ENCODE assay signal across 1 cellular context in the genomic region with DNA sequence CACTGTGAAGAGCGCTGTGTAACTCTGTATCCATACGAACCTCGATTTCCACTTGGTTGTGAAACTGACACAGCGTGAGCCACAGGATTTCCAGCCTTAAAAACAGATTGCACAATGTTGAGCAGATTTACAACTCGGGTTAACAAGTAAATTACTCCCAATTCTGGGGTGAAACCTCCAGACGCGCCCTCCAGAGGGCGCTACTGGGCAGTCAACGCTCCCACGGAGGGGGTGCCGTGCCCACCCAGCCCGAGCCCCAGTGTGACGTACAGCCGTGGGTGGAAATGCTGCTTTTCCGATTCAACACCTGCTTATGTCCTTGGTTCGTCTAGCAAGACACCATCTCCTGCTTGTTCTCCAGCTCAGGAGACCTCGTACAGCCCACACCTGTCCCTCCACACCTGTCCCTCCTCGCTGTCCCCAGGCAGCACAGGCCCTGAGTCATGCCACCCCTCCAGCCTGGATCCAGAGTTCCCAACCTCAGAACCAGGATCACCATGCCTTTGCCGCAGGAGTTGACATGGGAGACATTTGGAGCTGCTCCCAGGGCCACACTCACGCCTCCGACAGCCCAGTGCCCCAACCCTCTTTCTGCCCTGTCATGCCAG.
TF ChIP-seq lines count a peak whose summit lies in the region.

No MANE protein-coding gene starts in this region.

TF ChIP-seq in K562, 482 proteins besides CTCF, POLR2A, EP300 and RAD21 (continued from another document and continues in another):
- TF ChIP-seq, protein P1, sequence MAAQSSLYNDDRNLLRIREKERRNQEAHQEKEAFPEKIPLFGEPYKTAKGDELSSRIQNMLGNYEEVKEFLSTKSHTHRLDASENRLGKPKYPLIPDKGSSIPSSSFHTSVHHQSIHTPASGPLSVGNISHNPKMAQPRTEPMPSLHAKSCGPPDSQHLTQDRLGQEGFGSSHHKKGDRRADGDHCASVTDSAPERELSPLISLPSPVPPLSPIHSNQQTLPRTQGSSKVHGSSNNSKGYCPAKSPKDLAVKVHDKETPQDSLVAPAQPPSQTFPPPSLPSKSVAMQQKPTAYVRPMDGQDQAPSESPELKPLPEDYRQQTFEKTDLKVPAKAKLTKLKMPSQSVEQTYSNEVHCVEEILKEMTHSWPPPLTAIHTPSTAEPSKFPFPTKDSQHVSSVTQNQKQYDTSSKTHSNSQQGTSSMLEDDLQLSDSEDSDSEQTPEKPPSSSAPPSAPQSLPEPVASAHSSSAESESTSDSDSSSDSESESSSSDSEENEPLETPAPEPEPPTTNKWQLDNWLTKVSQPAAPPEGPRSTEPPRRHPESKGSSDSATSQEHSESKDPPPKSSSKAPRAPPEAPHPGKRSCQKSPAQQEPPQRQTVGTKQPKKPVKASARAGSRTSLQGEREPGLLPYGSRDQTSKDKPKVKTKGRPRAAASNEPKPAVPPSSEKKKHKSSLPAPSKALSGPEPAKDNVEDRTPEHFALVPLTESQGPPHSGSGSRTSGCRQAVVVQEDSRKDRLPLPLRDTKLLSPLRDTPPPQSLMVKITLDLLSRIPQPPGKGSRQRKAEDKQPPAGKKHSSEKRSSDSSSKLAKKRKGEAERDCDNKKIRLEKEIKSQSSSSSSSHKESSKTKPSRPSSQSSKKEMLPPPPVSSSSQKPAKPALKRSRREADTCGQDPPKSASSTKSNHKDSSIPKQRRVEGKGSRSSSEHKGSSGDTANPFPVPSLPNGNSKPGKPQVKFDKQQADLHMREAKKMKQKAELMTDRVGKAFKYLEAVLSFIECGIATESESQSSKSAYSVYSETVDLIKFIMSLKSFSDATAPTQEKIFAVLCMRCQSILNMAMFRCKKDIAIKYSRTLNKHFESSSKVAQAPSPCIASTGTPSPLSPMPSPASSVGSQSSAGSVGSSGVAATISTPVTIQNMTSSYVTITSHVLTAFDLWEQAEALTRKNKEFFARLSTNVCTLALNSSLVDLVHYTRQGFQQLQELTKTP (IDR thresholded peaks at IDR 0.05; ENCODE audit: low read depth in 1 of 2, partially characterized antibody in 2 of 2), result no peak
- TF ChIP-seq ZNF384 (IDR thresholded peaks at IDR 0.05; ENCODE audit: low read depth, low read length) (no peak), ATF7 (IDR thresholded peaks at IDR 0.05) (no peak), NR1H2 (CRISPR knock-in tag; IDR thresholded peaks at IDR 0.05) (no peak), FOXJ2 (tag; IDR thresholded peaks at IDR 0.05) (no peak), FOXJ3 (CRISPR knock-in tag; IDR thresholded peaks at IDR 0.05) (no peak), ZEB2 (IDR thresholded peaks at IDR 0.05) (0 out of 2 replicates have a peak, but pooled peaks have one; percentile 28), CEBPB (tag; IDR thresholded peaks at IDR 0.05) (peak; percentile 97), ZKSCAN8 (CRISPR knock-in tag; IDR thresholded peaks at IDR 0.05) (no peak), ZNF77 (CRISPR knock-in tag; IDR thresholded peaks at IDR 0.05) (no peak), CC2D1A (IDR thresholded peaks at IDR 0.05) (0 out of 2 replicates have a peak, but pooled peaks have one; percentile 22), CTBP1 (IDR thresholded peaks at IDR 0.05; ENCODE audit: borderline replicate concordance) (0 out of 2 replicates have a peak, but pooled peaks have one; percentile 27), ETV5 (CRISPR knock-in tag; IDR thresholded peaks at IDR 0.05; ENCODE audit: low read depth) (0 out of 2 replicates have a peak, but pooled peaks have one; percentile 28), MEIS2 (IDR thresholded peaks at IDR 0.05; ENCODE audit: partially characterized antibody) (peak; percentile 13), RB1 (IDR thresholded peaks at IDR 0.05; ENCODE audit: low read depth) (peak; percentile 72; the same call in 1 of the 2 replicates), CHCHD3 (CRISPR knock-in tag; IDR thresholded peaks at IDR 0.05) (no peak), XRCC5 (IDR thresholded peaks at IDR 0.05; ENCODE audit: low read depth, low read length) (0 out of 2 replicates have a peak, but pooled peaks have one; percentile 44), JUND (IDR thresholded peaks at IDR 0.05; ENCODE audit: borderline replicate concordance, low read depth, low read length) (0 out of 2 replicates have a peak, but pooled peaks have one; percentile 2), JUND (tag; IDR thresholded peaks at IDR 0.05; ENCODE audit: borderline replicate concordance, low read depth, low read length) (no peak), CREB1 (IDR thresholded peaks at IDR 0.05) (no peak), CREB1 (CRISPR knock-in tag; IDR thresholded peaks at IDR 0.05) (no peak), FIP1L1 (IDR thresholded peaks at IDR 0.05; ENCODE audit: low read depth, low read length, poor library complexity, severe bottlenecking) (no peak), SNIP1 (IDR thresholded peaks at IDR 0.05; ENCODE audit: low read depth) (no peak), THRAP3 (IDR thresholded peaks at IDR 0.05; ENCODE audit: borderline replicate concordance) (no peak), ZNF589 (CRISPR knock-in tag; IDR thresholded peaks at IDR 0.05; ENCODE audit: low read depth) (no peak), ZNF830 (CRISPR knock-in tag; IDR thresholded peaks at IDR 0.05) (no peak)
- TF ChIP-seq, protein P2, sequence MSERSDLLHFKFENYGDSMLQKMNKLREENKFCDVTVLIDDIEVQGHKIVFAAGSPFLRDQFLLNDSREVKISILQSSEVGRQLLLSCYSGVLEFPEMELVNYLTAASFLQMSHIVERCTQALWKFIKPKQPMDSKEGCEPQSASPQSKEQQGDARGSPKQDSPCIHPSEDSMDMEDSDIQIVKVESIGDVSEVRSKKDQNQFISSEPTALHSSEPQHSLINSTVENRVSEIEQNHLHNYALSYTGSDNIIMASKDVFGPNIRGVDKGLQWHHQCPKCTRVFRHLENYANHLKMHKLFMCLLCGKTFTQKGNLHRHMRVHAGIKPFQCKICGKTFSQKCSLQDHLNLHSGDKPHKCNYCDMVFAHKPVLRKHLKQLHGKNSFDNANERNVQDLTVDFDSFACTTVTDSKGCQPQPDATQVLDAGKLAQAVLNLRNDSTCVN (CRISPR knock-in tag; IDR thresholded peaks at IDR 0.05), result no peak
- TF ChIP-seq, protein P3, sequence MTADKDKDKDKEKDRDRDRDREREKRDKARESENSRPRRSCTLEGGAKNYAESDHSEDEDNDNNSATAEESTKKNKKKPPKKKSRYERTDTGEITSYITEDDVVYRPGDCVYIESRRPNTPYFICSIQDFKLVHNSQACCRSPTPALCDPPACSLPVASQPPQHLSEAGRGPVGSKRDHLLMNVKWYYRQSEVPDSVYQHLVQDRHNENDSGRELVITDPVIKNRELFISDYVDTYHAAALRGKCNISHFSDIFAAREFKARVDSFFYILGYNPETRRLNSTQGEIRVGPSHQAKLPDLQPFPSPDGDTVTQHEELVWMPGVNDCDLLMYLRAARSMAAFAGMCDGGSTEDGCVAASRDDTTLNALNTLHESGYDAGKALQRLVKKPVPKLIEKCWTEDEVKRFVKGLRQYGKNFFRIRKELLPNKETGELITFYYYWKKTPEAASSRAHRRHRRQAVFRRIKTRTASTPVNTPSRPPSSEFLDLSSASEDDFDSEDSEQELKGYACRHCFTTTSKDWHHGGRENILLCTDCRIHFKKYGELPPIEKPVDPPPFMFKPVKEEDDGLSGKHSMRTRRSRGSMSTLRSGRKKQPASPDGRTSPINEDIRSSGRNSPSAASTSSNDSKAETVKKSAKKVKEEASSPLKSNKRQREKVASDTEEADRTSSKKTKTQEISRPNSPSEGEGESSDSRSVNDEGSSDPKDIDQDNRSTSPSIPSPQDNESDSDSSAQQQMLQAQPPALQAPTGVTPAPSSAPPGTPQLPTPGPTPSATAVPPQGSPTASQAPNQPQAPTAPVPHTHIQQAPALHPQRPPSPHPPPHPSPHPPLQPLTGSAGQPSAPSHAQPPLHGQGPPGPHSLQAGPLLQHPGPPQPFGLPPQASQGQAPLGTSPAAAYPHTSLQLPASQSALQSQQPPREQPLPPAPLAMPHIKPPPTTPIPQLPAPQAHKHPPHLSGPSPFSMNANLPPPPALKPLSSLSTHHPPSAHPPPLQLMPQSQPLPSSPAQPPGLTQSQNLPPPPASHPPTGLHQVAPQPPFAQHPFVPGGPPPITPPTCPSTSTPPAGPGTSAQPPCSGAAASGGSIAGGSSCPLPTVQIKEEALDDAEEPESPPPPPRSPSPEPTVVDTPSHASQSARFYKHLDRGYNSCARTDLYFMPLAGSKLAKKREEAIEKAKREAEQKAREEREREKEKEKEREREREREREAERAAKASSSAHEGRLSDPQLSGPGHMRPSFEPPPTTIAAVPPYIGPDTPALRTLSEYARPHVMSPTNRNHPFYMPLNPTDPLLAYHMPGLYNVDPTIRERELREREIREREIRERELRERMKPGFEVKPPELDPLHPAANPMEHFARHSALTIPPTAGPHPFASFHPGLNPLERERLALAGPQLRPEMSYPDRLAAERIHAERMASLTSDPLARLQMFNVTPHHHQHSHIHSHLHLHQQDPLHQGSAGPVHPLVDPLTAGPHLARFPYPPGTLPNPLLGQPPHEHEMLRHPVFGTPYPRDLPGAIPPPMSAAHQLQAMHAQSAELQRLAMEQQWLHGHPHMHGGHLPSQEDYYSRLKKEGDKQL (CRISPR knock-in tag; IDR thresholded peaks at IDR 0.05; ENCODE audit: borderline replicate concordance), result no peak
- TF ChIP-seq, protein P4, sequence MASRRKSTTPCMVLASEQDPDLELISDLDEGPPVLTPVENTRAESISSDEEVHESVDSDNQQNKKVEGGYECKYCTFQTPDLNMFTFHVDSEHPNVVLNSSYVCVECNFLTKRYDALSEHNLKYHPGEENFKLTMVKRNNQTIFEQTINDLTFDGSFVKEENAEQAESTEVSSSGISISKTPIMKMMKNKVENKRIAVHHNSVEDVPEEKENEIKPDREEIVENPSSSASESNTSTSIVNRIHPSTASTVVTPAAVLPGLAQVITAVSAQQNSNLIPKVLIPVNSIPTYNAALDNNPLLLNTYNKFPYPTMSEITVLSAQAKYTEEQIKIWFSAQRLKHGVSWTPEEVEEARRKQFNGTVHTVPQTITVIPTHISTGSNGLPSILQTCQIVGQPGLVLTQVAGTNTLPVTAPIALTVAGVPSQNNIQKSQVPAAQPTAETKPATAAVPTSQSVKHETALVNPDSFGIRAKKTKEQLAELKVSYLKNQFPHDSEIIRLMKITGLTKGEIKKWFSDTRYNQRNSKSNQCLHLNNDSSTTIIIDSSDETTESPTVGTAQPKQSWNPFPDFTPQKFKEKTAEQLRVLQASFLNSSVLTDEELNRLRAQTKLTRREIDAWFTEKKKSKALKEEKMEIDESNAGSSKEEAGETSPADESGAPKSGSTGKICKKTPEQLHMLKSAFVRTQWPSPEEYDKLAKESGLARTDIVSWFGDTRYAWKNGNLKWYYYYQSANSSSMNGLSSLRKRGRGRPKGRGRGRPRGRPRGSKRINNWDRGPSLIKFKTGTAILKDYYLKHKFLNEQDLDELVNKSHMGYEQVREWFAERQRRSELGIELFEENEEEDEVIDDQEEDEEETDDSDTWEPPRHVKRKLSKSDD (conservative IDR thresholded peaks at IDR 0.05; ENCODE audit: low read length), result 0 out of 2 replicates have a peak, but pooled peaks have one; percentile 43
- TF ChIP-seq, protein P5, sequence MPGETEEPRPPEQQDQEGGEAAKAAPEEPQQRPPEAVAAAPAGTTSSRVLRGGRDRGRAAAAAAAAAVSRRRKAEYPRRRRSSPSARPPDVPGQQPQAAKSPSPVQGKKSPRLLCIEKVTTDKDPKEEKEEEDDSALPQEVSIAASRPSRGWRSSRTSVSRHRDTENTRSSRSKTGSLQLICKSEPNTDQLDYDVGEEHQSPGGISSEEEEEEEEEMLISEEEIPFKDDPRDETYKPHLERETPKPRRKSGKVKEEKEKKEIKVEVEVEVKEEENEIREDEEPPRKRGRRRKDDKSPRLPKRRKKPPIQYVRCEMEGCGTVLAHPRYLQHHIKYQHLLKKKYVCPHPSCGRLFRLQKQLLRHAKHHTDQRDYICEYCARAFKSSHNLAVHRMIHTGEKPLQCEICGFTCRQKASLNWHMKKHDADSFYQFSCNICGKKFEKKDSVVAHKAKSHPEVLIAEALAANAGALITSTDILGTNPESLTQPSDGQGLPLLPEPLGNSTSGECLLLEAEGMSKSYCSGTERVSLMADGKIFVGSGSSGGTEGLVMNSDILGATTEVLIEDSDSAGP (CRISPR knock-in tag; IDR thresholded peaks at IDR 0.05), result peak; percentile 23; the same call in 1 of the 2 replicates
- TF ChIP-seq, protein P6, sequence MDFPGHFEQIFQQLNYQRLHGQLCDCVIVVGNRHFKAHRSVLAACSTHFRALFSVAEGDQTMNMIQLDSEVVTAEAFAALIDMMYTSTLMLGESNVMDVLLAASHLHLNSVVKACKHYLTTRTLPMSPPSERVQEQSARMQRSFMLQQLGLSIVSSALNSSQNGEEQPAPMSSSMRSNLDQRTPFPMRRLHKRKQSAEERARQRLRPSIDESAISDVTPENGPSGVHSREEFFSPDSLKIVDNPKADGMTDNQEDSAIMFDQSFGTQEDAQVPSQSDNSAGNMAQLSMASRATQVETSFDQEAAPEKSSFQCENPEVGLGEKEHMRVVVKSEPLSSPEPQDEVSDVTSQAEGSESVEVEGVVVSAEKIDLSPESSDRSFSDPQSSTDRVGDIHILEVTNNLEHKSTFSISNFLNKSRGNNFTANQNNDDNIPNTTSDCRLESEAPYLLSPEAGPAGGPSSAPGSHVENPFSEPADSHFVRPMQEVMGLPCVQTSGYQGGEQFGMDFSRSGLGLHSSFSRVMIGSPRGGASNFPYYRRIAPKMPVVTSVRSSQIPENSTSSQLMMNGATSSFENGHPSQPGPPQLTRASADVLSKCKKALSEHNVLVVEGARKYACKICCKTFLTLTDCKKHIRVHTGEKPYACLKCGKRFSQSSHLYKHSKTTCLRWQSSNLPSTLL (IDR thresholded peaks at IDR 0.05), result no peak
- TF ChIP-seq, protein P7, sequence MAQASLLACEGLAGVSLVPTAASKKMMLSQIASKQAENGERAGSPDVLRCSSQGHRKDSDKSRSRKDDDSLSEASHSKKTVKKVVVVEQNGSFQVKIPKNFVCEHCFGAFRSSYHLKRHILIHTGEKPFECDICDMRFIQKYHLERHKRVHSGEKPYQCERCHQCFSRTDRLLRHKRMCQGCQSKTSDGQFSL (CRISPR knock-in tag; IDR thresholded peaks at IDR 0.05), result peak; percentile 65; the same call in 1 of the 2 replicates
- TF ChIP-seq, protein P7 (tag; IDR thresholded peaks at IDR 0.05), result 0 out of 4 replicates have a peak, but pooled peaks of 1 of the 2 experiments have one; percentile 28
- TF ChIP-seq, protein P8, sequence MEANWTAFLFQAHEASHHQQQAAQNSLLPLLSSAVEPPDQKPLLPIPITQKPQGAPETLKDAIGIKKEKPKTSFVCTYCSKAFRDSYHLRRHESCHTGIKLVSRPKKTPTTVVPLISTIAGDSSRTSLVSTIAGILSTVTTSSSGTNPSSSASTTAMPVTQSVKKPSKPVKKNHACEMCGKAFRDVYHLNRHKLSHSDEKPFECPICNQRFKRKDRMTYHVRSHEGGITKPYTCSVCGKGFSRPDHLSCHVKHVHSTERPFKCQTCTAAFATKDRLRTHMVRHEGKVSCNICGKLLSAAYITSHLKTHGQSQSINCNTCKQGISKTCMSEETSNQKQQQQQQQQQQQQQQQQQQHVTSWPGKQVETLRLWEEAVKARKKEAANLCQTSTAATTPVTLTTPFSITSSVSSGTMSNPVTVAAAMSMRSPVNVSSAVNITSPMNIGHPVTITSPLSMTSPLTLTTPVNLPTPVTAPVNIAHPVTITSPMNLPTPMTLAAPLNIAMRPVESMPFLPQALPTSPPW (CRISPR knock-in tag; IDR thresholded peaks at IDR 0.05), result peak; percentile 49
